8 cellular contexts compared by ENCODE assay signal in the genomic region with DNA sequence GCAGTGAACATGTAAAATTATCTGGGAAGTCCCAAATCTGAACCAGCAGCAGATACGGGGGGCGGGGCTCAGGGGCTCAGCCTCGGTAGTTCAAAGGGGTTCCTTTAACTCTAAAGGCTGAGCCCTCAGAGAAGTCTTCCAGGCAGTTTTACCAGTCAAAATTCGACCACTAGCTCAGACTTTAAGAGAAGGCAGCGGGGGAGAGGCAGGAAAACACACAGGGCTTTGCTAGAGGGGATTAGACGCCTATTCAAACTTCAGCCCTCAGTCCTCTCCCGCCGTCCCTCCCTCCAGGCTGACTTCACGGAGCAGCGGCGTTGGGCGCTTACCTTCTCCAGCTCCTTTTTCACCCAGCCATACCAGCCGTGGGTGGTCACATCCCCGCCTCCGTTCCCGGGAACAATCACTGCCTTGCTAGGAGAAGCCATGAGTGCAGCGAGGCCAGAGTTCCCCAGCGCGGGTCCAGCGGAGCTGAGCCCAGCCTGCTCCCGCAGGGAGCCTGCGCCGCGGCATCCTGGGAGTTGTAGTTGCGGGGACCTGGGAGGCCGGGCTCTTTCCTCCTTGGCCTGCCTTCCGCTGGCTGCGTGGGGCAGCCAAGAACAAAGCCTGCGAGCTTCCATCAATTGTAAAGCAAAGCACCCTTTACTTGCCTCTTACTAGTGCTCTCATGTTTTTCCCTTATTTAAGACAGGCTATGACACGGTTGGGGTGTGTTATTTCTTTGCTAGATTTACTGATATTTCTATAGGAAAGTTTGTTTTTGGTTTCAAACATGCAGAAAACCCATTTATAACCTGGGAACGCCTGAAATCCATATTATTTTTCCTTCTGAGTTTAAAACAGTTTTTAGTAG. TPM values are rescaled to one million over a fixed set of nuclear protein-coding genes. Genes with fewer than 3 reads are reported as not detected.
A peak's percentile ranks its signal among the peaks of the same experiment; 100 is the strongest.
DNase-seq lines count a peak whose midpoint lies in the region; ATAC-seq and TF ChIP-seq lines count a peak whose summit lies in the region.

Gene RBBP9, minus strand, starts transcription at position 486 of the 853 bp plus-strand sequence. Its CDS starts 58 bp downstream, at position 428.

- 1 to 3% (median 2%) methylated on average over 31 of the region's 31 CpGs for WGBS in psoas muscle, 3 donors
- WGBS in urinary bladder, result under 1% methylated on average over 31 of the region's 31 CpGs

- H3K4me1 ChIP-seq in right atrium auricular region, result peaks cover 0 to 14% of the 10 kb centered on the region in 2 donors
- H3K4me1 ChIP-seq in psoas muscle, result peaks cover 14% of the 10 kb centered on the region
- H3K4me1 ChIP-seq in urinary bladder (ENCODE audit: insufficient read depth), result no peaks in the 10 kb centered on the region

- no peaks in the 10 kb centered on the region for H3K9me3 ChIP-seq in T-helper 17 cell (ENCODE audit: control insufficient read depth, low read length, poor library complexity, severe bottlenecking)
- H3K9me3 ChIP-seq in right atrium auricular region, result no peaks in the 10 kb centered on the region
- no peaks in the 10 kb centered on the region for H3K9me3 ChIP-seq in psoas muscle

- no peak for TF ChIP-seq CTCF in GM13976 (IDR thresholded peaks at IDR 0.05; ENCODE audit: borderline replicate concordance, control extremely low read depth, extremely low read depth, insufficient read depth, missing control alignments)
- no peak for TF ChIP-seq CTCF in right atrium auricular region (IDR thresholded peaks at IDR 0.05)
- TF ChIP-seq CTCF in psoas muscle (IDR thresholded peaks at IDR 0.05), result no peak

- H3K36me3 ChIP-seq in right atrium auricular region, result no peaks in the 10 kb centered on the region
- H3K36me3 ChIP-seq in psoas muscle (ENCODE audit: insufficient read depth in 1 of 2, low read depth in 1 of 2), result peaks cover 0 to 16% of the 10 kb centered on the region in 2 donors
- no peaks in the 10 kb centered on the region for H3K36me3 ChIP-seq in urinary bladder (ENCODE audit: insufficient read depth)

- H3K27me3 Mint-ChIP-seq in T-helper 17 cell, result peaks cover 4% of the 10 kb centered on the region

- peak within 1 kb of the TSS; percentile 58 to 77 for H3K4me3 ChIP-seq in right atrium auricular region
- H3K4me3 ChIP-seq in psoas muscle, result peak within 1 kb of the TSS; percentile 90
- H3K4me3 ChIP-seq in urinary bladder (ENCODE audit: low read depth, low read length), result peak within 1 kb of the TSS; percentile 77

- H3K27me3 ChIP-seq in right atrium auricular region (no peaks in the 10 kb centered on the region), psoas muscle (ENCODE audit: insufficient read depth in 3 of 3, low read length in 2 of 3) (no peaks in the 10 kb centered on the region)

- peaks cover 5% of the 10 kb centered on the region for H3K36me3 Mint-ChIP-seq in T-helper 17 cell (ENCODE audit: low read depth)

- peak; percentile 98 for ATAC-seq in HG02763 (IDR thresholded peaks at IDR 0.05; ENCODE audit: unreplicated experiment)
- ATAC-seq in T-helper 17 cell, result peak; percentile 99
- peak; percentile 97 to 100 (median 100) for ATAC-seq in psoas muscle

- in situ Hi-C loops in GM13976 (cut with MboI; ENCODE audit: low sequenced_read_pairs, unreplicated experiment), result no loop called here

- H3K4me3 Mint-ChIP-seq in T-helper 17 cell, result peak within 1 kb of the TSS; percentile 97

- peak within 1 kb of the TSS; percentile 93 for H3K27ac Mint-ChIP-seq in T-helper 17 cell

- DNase-seq in GM13976 (ENCODE audit: low spot score) (peak; percentile 89), NCI-H1436 (lab: John Stamatoyannopoulos, UW) (peak; percentile 64), T-helper 17 cell (peak; percentile 50 to 59 (median 56)), amygdala (lab: John Stamatoyannopoulos, UW) (peak; percentile 12 to 86 (median 68)), right atrium auricular region (ENCODE audit: low spot score) (peak; percentile 85), psoas muscle (peak; percentile 87 to 92)

- H3K4me1 Mint-ChIP-seq in T-helper 17 cell, result peaks cover 16% of the 10 kb centered on the region

- intact Hi-C loops in psoas muscle (cut with DNase I), result no loop called here

- H3K27ac ChIP-seq in right atrium auricular region (peak within 1 kb of the TSS; percentile 6 to 73), psoas muscle (peak within 1 kb of the TSS; percentile 61), urinary bladder (ENCODE audit: low read depth) (no peak within 1 kb of the TSS)

RNA-seq across cellular contexts. Expression of gene RBBP9, which starts in this region (rescaled TPM):
- total RNA-seq in T-helper 17 cell (1 to 10 TPM; 5.3 to 6.0 TPM), right atrium auricular region (1 to 10 TPM; 8.6 to 9.1 TPM), psoas muscle (1 to 10 TPM; 3.8 to 5.0 (median 4.8) TPM), urinary bladder (21.9 TPM)
- polyA plus RNA-seq in psoas muscle (1 to 10 TPM; 2.2 to 8.7 (median 5.6) TPM), urinary bladder (9.3 TPM)
